Comparison of ENCODE assay signal across 8 cellular contexts in genomic region chr19:13784731-13785452, GRCh38. TPM values are rescaled to one million over a fixed set of nuclear protein-coding genes. Genes with fewer than 3 reads are reported as not detected.
DNase-seq lines count a peak whose midpoint lies in the region; ATAC-seq, FAIRE-seq and TF ChIP-seq lines count a peak whose summit lies in the region.

No MANE protein-coding gene starts in this region.

- DNase-seq in BJ (ENCODE audit: low read depth) (no peak), HTR-8/SVneo (ENCODE audit: insufficient read length, low spot score) (peak; percentile 84), cardiac muscle cell (ENCODE audit: low read depth in 1 of 2, low spot score in 1 of 2) (peak; percentile 74 to 80), retinal pigment epithelial cell (ENCODE audit: low read depth) (no peak)
- DNase-seq in activated naive CD4-positive, alpha-beta T cell treated with anti-CD3 and anti-CD28 coated beads, Interleukin-2, amount 50 U/mL, for 72 hours (ENCODE audit: low spot score in 2 of 2), result peak; percentile 73 to 78

- CTCF ChIA-PET in BJ (lab: Yijun Ruan, JAX), result interaction anchor here (0.9 to 6.0 kb wide), 9 partner anchors 11 to 90 kb away, joined by 3 to 61 read pairs (median 4); no protein-coding TSS in a partner anchor

- H3K9me3 ChIP-seq in cardiac muscle cell (ENCODE audit: low read depth), result no peaks in the 10 kb centered on the region

- H3K9me3 Mint-ChIP-seq in activated naive CD4-positive, alpha-beta T cell treated with anti-CD3 and anti-CD28 coated beads, Interleukin-2, amount 50 U/mL, for 72 hours, result no peaks in the 10 kb centered on the region

- H3K4me3 ChIP-seq in BJ (ENCODE audit: low read depth, low read length) (no peak overlapping the region), cardiac muscle cell (no peak overlapping the region), retinal pigment epithelial cell (ENCODE audit: low read length) (no peak overlapping the region)

- no peak overlapping the region for H3K27ac ChIP-seq in cardiac muscle cell

- TF ChIP-seq CTCF in BJ (IDR thresholded peaks at IDR 0.05; ENCODE audit: insufficient read depth, low read depth, low read length), result peak; percentile 83
- TF ChIP-seq CTCF in cardiac muscle cell (IDR thresholded peaks at IDR 0.05; ENCODE audit: low read depth, low read length), result peak; percentile 67
- TF ChIP-seq CTCF in retinal pigment epithelial cell (conservative IDR thresholded peaks at IDR 0.05; ENCODE audit: low read depth, low read length), result peak; percentile 74

- no peaks in the 10 kb centered on the region for H3K36me3 ChIP-seq in BJ (ENCODE audit: control insufficient read depth, insufficient read depth, low read length)
- no peaks in the 10 kb centered on the region for H3K36me3 ChIP-seq in cardiac muscle cell

- peak overlapping the region; percentile 50 to 88 for H3K27ac Mint-ChIP-seq in activated naive CD4-positive, alpha-beta T cell treated with anti-CD3 and anti-CD28 coated beads, Interleukin-2, amount 50 U/mL, for 72 hours

- H3K36me3 Mint-ChIP-seq in activated naive CD4-positive, alpha-beta T cell treated with anti-CD3 and anti-CD28 coated beads, Interleukin-2, amount 50 U/mL, for 72 hours, result peaks cover 0 to 5% of the 10 kb centered on the region in 2 donors

- FAIRE-seq in HTR-8/SVneo (lab: Jason Lieb, UNC), result no peak

- H3K27me3 ChIP-seq in BJ (ENCODE audit: control insufficient read depth, insufficient read depth, low read length) (no peaks in the 10 kb centered on the region), cardiac muscle cell (no peaks in the 10 kb centered on the region)

- ATAC-seq in SK-N-SH treated with all-trans-retinoic acid at 6 μM for 48 hours, result peak; percentile 76
- ATAC-seq in activated naive CD4-positive, alpha-beta T cell treated with anti-CD3 and anti-CD28 coated beads, Interleukin-2, amount 50 U/mL, for 72 hours, result peak; percentile 86 to 91
- no peak for ATAC-seq in HG03432 (IDR thresholded peaks at IDR 0.05; ENCODE audit: unreplicated experiment)
- no peak for ATAC-seq in GM19023 (IDR thresholded peaks at IDR 0.05; ENCODE audit: unreplicated experiment)

- peaks cover 7% of the 10 kb centered on the region for H3K4me1 ChIP-seq in cardiac muscle cell (ENCODE audit: low read depth)

- POLR2A ChIA-PET in BJ (lab: Charles Lee), result no interaction called here

TF ChIP-seq in SK-N-SH treated with all-trans-retinoic acid at 6 μM for 48 hours, 23 proteins besides CTCF, POLR2A, EP300 and RAD21:
- TF ChIP-seq ZC3H10 (CRISPR knock-in tag; IDR thresholded peaks at IDR 0.05) (no peak), TCF4 (CRISPR knock-in tag; IDR thresholded peaks at IDR 0.05; ENCODE audit: borderline replicate concordance) (peak; percentile 34; the same call in 1 of the 2 replicates)

RNA-seq across cellular contexts. Expression of gene ZSWIM4, which starts 10.4 kb away (rescaled TPM):
- polyA plus RNA-seq in BJ (2011; rRNA removed) (4.0 and 5.7 TPM in 2 replicates), cardiac muscle cell (13.0 and 19.6 TPM in 2 replicates)
- 7.2 and 8.6 TPM in 2 replicates for polyA minus RNA-seq in BJ (2011; rRNA and poly(A)+ RNA removed)
- 1 to 10 TPM; 6.3 to 8.8 TPM for total RNA-seq in activated naive CD4-positive, alpha-beta T cell treated with anti-CD3 and anti-CD28 coated beads, Interleukin-2, amount 50 U/mL, for 72 hours
- 13.7 and 29.8 TPM in 2 replicates for total RNA-seq in cardiac muscle cell

RNA-seq across cellular contexts. Expression of gene C19orf53, which starts 10.6 kb away (rescaled TPM):
- polyA plus RNA-seq in BJ (2011; rRNA removed), result 220 and 276 TPM in 2 replicates
- polyA minus RNA-seq in BJ (2011; rRNA and poly(A)+ RNA removed), result 85.7 and 188 TPM in 2 replicates
- 100 to 1,000 TPM in 1 of 2 donors, 10 to 100 TPM in 1; 92.3 to 134 TPM for total RNA-seq in activated naive CD4-positive, alpha-beta T cell treated with anti-CD3 and anti-CD28 coated beads, Interleukin-2, amount 50 U/mL, for 72 hours
- total RNA-seq in cardiac muscle cell, result 276 and 280 TPM in 2 replicates
- 242 and 245 TPM in 2 replicates for polyA plus RNA-seq in cardiac muscle cell

RNA-seq across cellular contexts. Expression of gene MRI1, which starts 20.6 kb away (rescaled TPM):
- 28.4 and 42.1 TPM in 2 replicates for polyA plus RNA-seq in BJ (2011; rRNA removed)
- polyA minus RNA-seq in BJ (2011; rRNA and poly(A)+ RNA removed), result 17.5 and 26.0 TPM in 2 replicates
- total RNA-seq in activated naive CD4-positive, alpha-beta T cell treated with anti-CD3 and anti-CD28 coated beads, Interleukin-2, amount 50 U/mL, for 72 hours, result 10 to 100 TPM; 39.5 to 46.4 TPM
- 79.8 and 92.4 TPM in 2 replicates for total RNA-seq in cardiac muscle cell
- 24.8 and 25.8 TPM in 2 replicates for polyA plus RNA-seq in cardiac muscle cell

Comparison
In these comparisons a context has a peak if more than half of its experiments do, and no peak if none do; other contexts are left out.
1. DNase-seq: peak in HTR-8/SVneo (single experiment), activated naive CD4-positive, alpha-beta T cell treated with anti-CD3 and anti-CD28 coated beads, Interleukin-2, amount 50 U/mL, for 72 hours (2 of 2) and cardiac muscle cell (2 of 2); none in BJ (single experiment) and retinal pigment epithelial cell (single experiment).
2. ATAC-seq: peak in SK-N-SH treated with all-trans-retinoic acid at 6 μM for 48 hours (single experiment) and activated naive CD4-positive, alpha-beta T cell treated with anti-CD3 and anti-CD28 coated beads, Interleukin-2, amount 50 U/mL, for 72 hours (2 of 2); none in HG03432 (single experiment) and GM19023 (single experiment).
3. Peak in every context shown above with its lines, with median percentiles within 50 percentile points of each other: CTCF ChIP-seq.